Comparison of ENCODE assay signal across 17 cellular contexts in genomic region chr2:88556026-88556425, GRCh38.
A peak's percentile ranks its signal among the peaks of the same experiment; 100 is the strongest.
DNase-seq lines count a peak whose midpoint lies in the region; ATAC-seq and TF ChIP-seq lines count a peak whose summit lies in the region.
"Had no signal": no experiment of that assay in that cellular context is flagged by ENCODE, and none has a peak within 500 bp of the region (broad histone marks: within the 10 kb centered on the region; RNA-seq: fewer than 3 reads in every experiment).

No MANE protein-coding gene starts in this region.

- H3K36me3 Mint-ChIP-seq in CD14-positive monocyte (peaks cover 51 to 52% of the 10 kb centered on the region in 2 donors), naive B cell (peaks cover 16 to 18% of the 10 kb centered on the region in 2 donors), mesothelial cell of epicardium (peaks cover 10% of the 10 kb centered on the region)

- H3K4me1 Mint-ChIP-seq in CD14-positive monocyte (peaks cover 2% of the 10 kb centered on the region), naive B cell (peaks cover 6 to 16% (median 11%) of the 10 kb centered on the region in 3 donors), mesothelial cell of epicardium (no peaks in the 10 kb centered on the region)

- H3K4me3 Mint-ChIP-seq in CD14-positive monocyte (no peak overlapping the region), naive B cell (no peak overlapping the region), mesothelial cell of epicardium (no peak overlapping the region)
- H3K4me3 Mint-ChIP-seq: GM23338, IgD-negative memory B cell had no signal

- H3K9me3 Mint-ChIP-seq in CD14-positive monocyte (peaks cover 0 to 2% (median 0%) of the 10 kb centered on the region in 7 donors), naive B cell (no peaks in the 10 kb centered on the region), mesothelial cell of epicardium (no peaks in the 10 kb centered on the region)
- H3K9me3 Mint-ChIP-seq: GM23338, IgD-negative memory B cell had no signal

- H3K27ac Mint-ChIP-seq in CD14-positive monocyte (peak overlapping the region in 5 of 7 donors; percentile 6 to 80 (median 26)), naive B cell (peak overlapping the region in 4 of 6 donors; percentile 11 to 93 (median 72)), mesothelial cell of epicardium (no peak overlapping the region)
- H3K27ac Mint-ChIP-seq: GM23338 had no signal

- H3K27me3 Mint-ChIP-seq in CD14-positive monocyte (ENCODE audit: low read depth in 3 of 3) = peaks cover 1 to 8% (median 2%) of the 10 kb centered on the region in 3 donors
- H3K27me3 Mint-ChIP-seq in naive B cell = no peaks in the 10 kb centered on the region
- H3K27me3 Mint-ChIP-seq in mesothelial cell of epicardium (ENCODE audit: low read depth) = no peaks in the 10 kb centered on the region
- H3K27me3 Mint-ChIP-seq: IgD-negative memory B cell had no signal

- ATAC-seq in naive B cell (ENCODE audit: low read depth in 2 of 2) = no peak
- ATAC-seq: GM23338 had no signal

- intact Hi-C loops in CD14-positive monocyte (cut with micrococcal nuclease) = no loop called here

- no peak for TF ChIP-seq CTCF in CD14-positive monocyte (IDR thresholded peaks at IDR 0.05)
- TF ChIP-seq CTCF in mesothelial cell of epicardium (IDR thresholded peaks at IDR 0.05; ENCODE audit: unreplicated experiment) = no peak

- DNase-seq in CD14-positive monocyte (ENCODE audit: low spot score) (no peak), MV-4-11 (lab: John Stamatoyannopoulos, UW) (peak; percentile 9), dermis blood vessel endothelial cell (peak; percentile 24), naive B cell (no peak), mesothelial cell of epicardium (ENCODE audit: low spot score in 2 of 2, unreplicated experiment in 2 of 2) (no peak), cortex of kidney (lab: John Stamatoyannopoulos, UW) (no peak)
- DNase-seq in stimulated activated CD4-positive, alpha-beta T cell treated with anti-CD3 and anti-CD28 coated beads, Interleukin-1b, Interleukin-23, amount 100 ng/mL, for 48 hours = no peak
- DNase-seq: DMS79 treated with DMSO at 0.1 percent for 48 hours, HCEC 1CT, Karpas-422, NCI-H1048, NCI-H1436, NCI-H2029, NCI-H2171, NCI-H526 had no signal

Comparison
In these comparisons a context has a peak if more than half of its experiments do, and no peak if none do; other contexts are left out.
1. DNase-seq: peak in MV-4-11 (single experiment) and dermis blood vessel endothelial cell (single experiment); none in CD14-positive monocyte (single experiment), naive B cell (single experiment), mesothelial cell of epicardium (0 of 2), cortex of kidney (single experiment) and stimulated activated CD4-positive, alpha-beta T cell treated with anti-CD3 and anti-CD28 coated beads, Interleukin-1b, Interleukin-23, amount 100 ng/mL, for 48 hours (single experiment).